In genomic region chr11:118572914-118573550, GRCh38 we compare ENCODE assay signal across 8 cellular contexts. TPM values are rescaled to one million over a fixed set of nuclear protein-coding genes. Genes with fewer than 3 reads are reported as not detected.
DNase-seq lines count a peak whose midpoint lies in the region; ATAC-seq and TF ChIP-seq lines count a peak whose summit lies in the region.

No MANE protein-coding gene starts in this region.

- H3K4me1 Mint-ChIP-seq in activated naive CD4-positive, alpha-beta T cell treated with anti-CD3 and anti-CD28 coated beads for 36 hours (ENCODE audit: low read depth): peaks cover 58% of the 10 kb centered on the region

- H3K27me3 Mint-ChIP-seq in activated naive CD4-positive, alpha-beta T cell treated with anti-CD3 and anti-CD28 coated beads for 36 hours (ENCODE audit: low read depth): no peaks in the 10 kb centered on the region

- in situ Hi-C loops in brain microvascular endothelial cell (cut with HindIII; ENCODE audit: low pct_ligation_motif_present, low sequenced_read_pairs): no loop called here

- H3K4me1 ChIP-seq in SJCRH30: peaks cover 19% of the 10 kb centered on the region

- peak overlapping the region; percentile 94 for H3K27ac Mint-ChIP-seq in activated naive CD4-positive, alpha-beta T cell treated with anti-CD3 and anti-CD28 coated beads for 36 hours

- H3K27me3 ChIP-seq in SJCRH30 (no peaks in the 10 kb centered on the region), brain microvascular endothelial cell (replicated peaks) (no peaks in the 10 kb centered on the region)

- peak; percentile 57 for DNase-seq in activated naive CD4-positive, alpha-beta T cell treated with anti-CD3 and anti-CD28 coated beads for 36 hours
- DNase-seq in activated naive CD4-positive, alpha-beta T cell (lab: John Stamatoyannopoulos, UW): no peak
- peak in 1 of 2 experiments; percentile 29 for DNase-seq in SJCRH30
- peak; percentile 62 for DNase-seq in brain microvascular endothelial cell
- peak; percentile 53 for DNase-seq in islet precursor cell
- peak; percentile 29 for DNase-seq in stimulated activated CD8-positive, alpha-beta memory T cell treated with anti-CD3 and anti-CD28 coated beads, Interleukin-4, amount 100 ng/mL, for 48 hours
- no peak for DNase-seq in NK-92 (lab: John Stamatoyannopoulos, UW; ENCODE audit: unreplicated experiment)

- H3K36me3 ChIP-seq in SJCRH30: no peaks in the 10 kb centered on the region; the same call in 1 of the 2 replicates
- H3K36me3 ChIP-seq in brain microvascular endothelial cell (replicated peaks): peaks cover 9% of the 10 kb centered on the region

- H3K27ac ChIP-seq in SJCRH30 (peak overlapping the region; percentile 94), brain microvascular endothelial cell (peak overlapping the region; percentile 98)

- TF ChIP-seq CTCF in brain microvascular endothelial cell (IDR thresholded peaks at IDR 0.05; ENCODE audit: low read depth, low read length, missing control alignments): no peak

- H3K36me3 Mint-ChIP-seq in activated naive CD4-positive, alpha-beta T cell treated with anti-CD3 and anti-CD28 coated beads for 36 hours (ENCODE audit: low read depth): peaks cover 20% of the 10 kb centered on the region

- no peaks in the 10 kb centered on the region for H3K9me3 ChIP-seq in SJCRH30 (replicated peaks)

- peak; percentile 28 for ATAC-seq in HG02973 (IDR thresholded peaks at IDR 0.05; ENCODE audit: unreplicated experiment)

- H3K4me3 Mint-ChIP-seq in activated naive CD4-positive, alpha-beta T cell treated with anti-CD3 and anti-CD28 coated beads for 36 hours: peak overlapping the region; percentile 91

- H3K9me3 Mint-ChIP-seq in activated naive CD4-positive, alpha-beta T cell treated with anti-CD3 and anti-CD28 coated beads for 36 hours: no peaks in the 10 kb centered on the region

- CTCF ChIA-PET in activated naive CD4-positive, alpha-beta T cell treated with anti-CD3 and anti-CD28 coated beads for 36 hours (lab: Charles Lee): interaction anchor here (1.5 kb wide), 1 partner anchor 37 kb away, joined by 5 read pairs; no protein-coding TSS in a partner anchor

- intact Hi-C loops in activated naive CD4-positive, alpha-beta T cell treated with anti-CD3 and anti-CD28 coated beads for 36 hours (cut with micrococcal nuclease): loop anchor here (1.0 to 5.0 kb wide), 7 partner anchors 36 to 457 kb away; partner anchors contain the start of genes ATP5MG, RPS25, SLC37A4 and TRAPPC4

- peak overlapping the region; percentile 100 for H3K4me3 ChIP-seq in SJCRH30
- peak overlapping the region; percentile 97 for H3K4me3 ChIP-seq in brain microvascular endothelial cell (ENCODE audit: low read depth, low read length)

RNA-seq across cellular contexts. Expression of gene ARCN1, which starts 0.8 kb away (rescaled TPM):
- 100 to 1,000 TPM; 159 to 174 TPM for total RNA-seq in activated naive CD4-positive, alpha-beta T cell treated with anti-CD3 and anti-CD28 coated beads for 36 hours
- 135 and 143 TPM in 2 replicates for total RNA-seq in SJCRH30 (2014; rRNA removed; shearing (Covaris generic))

RNA-seq across cellular contexts. Expression of gene IFT46, which starts 7.3 kb away (rescaled TPM):
- 10 to 100 TPM; 18.1 to 20.0 TPM for total RNA-seq in activated naive CD4-positive, alpha-beta T cell treated with anti-CD3 and anti-CD28 coated beads for 36 hours
- 16.0 and 17.2 TPM in 2 replicates for total RNA-seq in SJCRH30 (2014; rRNA removed; shearing (Covaris generic))

RNA-seq across cellular contexts. Expression of gene PHLDB1, which starts 34.4 kb away (rescaled TPM):
- total RNA-seq in activated naive CD4-positive, alpha-beta T cell treated with anti-CD3 and anti-CD28 coated beads for 36 hours: 1 to 10 TPM; 2.0 TPM
- 19.1 and 21.6 TPM in 2 replicates for total RNA-seq in SJCRH30 (2014; rRNA removed; shearing (Covaris generic))

RNA-seq across cellular contexts. Expression of gene TMEM25, which starts 42.0 kb away (rescaled TPM):
- total RNA-seq in activated naive CD4-positive, alpha-beta T cell treated with anti-CD3 and anti-CD28 coated beads for 36 hours: 10 to 100 TPM; 13.3 to 14.1 TPM
- 8.5 and 8.7 TPM in 2 replicates for total RNA-seq in SJCRH30 (2014; rRNA removed; shearing (Covaris generic))

RNA-seq across cellular contexts. Expression of gene TTC36, which starts 45.8 kb away (rescaled TPM):
- total RNA-seq in activated naive CD4-positive, alpha-beta T cell treated with anti-CD3 and anti-CD28 coated beads for 36 hours: not detected
- total RNA-seq in SJCRH30 (2014; rRNA removed; shearing (Covaris generic)): 0.47 TPM in 1 of 2 replicates, not detected in the other

Comparison
In these comparisons a context has a peak if more than half of its experiments do, and no peak if none do; other contexts are left out.
1. DNase-seq: peak in activated naive CD4-positive, alpha-beta T cell treated with anti-CD3 and anti-CD28 coated beads for 36 hours (single experiment), brain microvascular endothelial cell (single experiment), islet precursor cell (single experiment) and stimulated activated CD8-positive, alpha-beta memory T cell treated with anti-CD3 and anti-CD28 coated beads, Interleukin-4, amount 100 ng/mL, for 48 hours (single experiment); none in activated naive CD4-positive, alpha-beta T cell (0 of 4) and NK-92 (single experiment).